Comparison of ENCODE assay signal across 15 cellular contexts in the genomic region with DNA sequence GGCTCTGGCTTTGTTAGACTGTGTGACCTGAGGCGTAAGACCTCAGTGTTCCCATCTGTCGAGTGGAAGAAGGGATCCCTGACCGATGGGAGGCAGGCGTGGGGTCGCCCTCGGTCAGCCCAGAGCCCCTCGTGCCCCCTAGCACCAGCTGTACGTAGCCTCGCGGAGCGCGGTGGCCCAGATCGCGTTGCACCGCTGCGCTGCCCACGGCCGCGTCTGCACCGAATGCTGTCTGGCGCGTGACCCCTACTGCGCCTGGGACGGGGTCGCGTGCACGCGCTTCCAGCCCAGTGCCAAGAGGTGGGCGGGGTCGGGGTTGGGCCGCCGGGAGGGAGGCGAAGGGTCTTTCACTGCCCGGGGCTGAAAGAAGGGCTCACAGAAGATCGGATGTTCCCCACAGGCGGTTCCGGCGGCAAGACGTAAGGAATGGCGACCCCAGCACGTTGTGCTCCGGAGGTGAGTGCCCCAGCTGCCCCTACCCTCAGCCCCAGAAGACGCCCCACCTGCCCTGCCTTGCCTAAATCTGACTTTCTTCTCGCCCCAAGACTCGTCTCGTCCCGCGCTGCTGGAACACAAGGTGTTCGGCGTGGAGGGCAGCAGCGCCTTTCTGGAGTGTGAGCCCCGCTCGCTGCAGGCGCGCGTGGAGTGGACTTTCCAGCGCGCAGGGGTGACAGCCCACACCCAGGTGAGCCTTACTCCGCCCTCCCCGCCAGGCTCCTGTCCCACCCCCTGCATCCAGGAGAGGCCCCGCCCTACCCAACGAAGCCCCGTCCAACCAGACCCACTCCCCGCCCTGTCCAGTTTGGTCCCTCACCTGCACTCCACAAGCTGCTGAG. TPM values are rescaled to one million over a fixed set of nuclear protein-coding genes. Genes with fewer than 3 reads are reported as not detected.
A peak's percentile ranks its signal among the peaks of the same experiment; 100 is the strongest.
DNase-seq lines count a peak whose midpoint lies in the region; ATAC-seq, FAIRE-seq and TF ChIP-seq lines count a peak whose summit lies in the region.
"Had no signal": no experiment of that assay in that cellular context is flagged by ENCODE, and none has a peak within 500 bp of the region (broad histone marks: within the 10 kb centered on the region; RNA-seq: fewer than 3 reads in every experiment).

No MANE protein-coding gene starts in this region.

- TF ChIP-seq CTCF in HepG2 (CRISPR knock-in tag; IDR thresholded peaks at IDR 0.05) (no peak), right lobe of liver (IDR thresholded peaks at IDR 0.05) (no peak), tibial nerve (IDR thresholded peaks at IDR 0.05) (no peak)

- H3K27me3 ChIP-seq in HepG2 (ENCODE audit: control insufficient read depth in 1 of 2, insufficient read depth in 2 of 2, low read length in 2 of 2) (no peaks in the 10 kb centered on the region; a peak in 1 of 5 replicates), right lobe of liver (no peaks in the 10 kb centered on the region), tibial nerve (peaks cover 0 to 15% of the 10 kb centered on the region in 2 donors)

- H3K27ac ChIP-seq in HepG2 (ENCODE audit: extremely low read length, insufficient read depth, low read length), result no peak overlapping the region
- H3K27ac ChIP-seq in right lobe of liver, result no peak overlapping the region
- peak overlapping the region; percentile 66 for H3K27ac ChIP-seq in angular gyrus (ENCODE audit: low read depth, low read length)
- peak overlapping the region; percentile 67 to 98 (median 84) for H3K27ac ChIP-seq in tibial nerve

- DNase-seq in HepG2 (ENCODE audit: low spot score) (no peak), right lobe of liver (no peak), left kidney (ENCODE audit: low read depth, low spot score) (peak; percentile 67), tibial nerve (ENCODE audit: low spot score in 2 of 2) (no peak), DMS153 treated with DMSO at 0.1 percent for 48 hours (lab: John Stamatoyannopoulos, UW; ENCODE audit: unreplicated experiment) (no peak), Right ventricle myocardium inferior (ENCODE audit: missing footprints) (no peak), NCI-H2196 (lab: John Stamatoyannopoulos, UW; ENCODE audit: unreplicated experiment) (no peak)
- DNase-seq: activated CD4-positive, CD25-positive, alpha-beta regulatory T cell treated with anti-CD3 and anti-CD28 coated beads, Interleukin-2, amount 50 U/mL, for 72 hours; NCI-H1048 had no signal

- no peak overlapping the region for H3K4me2 ChIP-seq in HepG2 (ENCODE audit: low read depth, low read length)

- H3K4me1 ChIP-seq in HepG2 (ENCODE audit: insufficient read depth, low read length) (peaks cover 59% of the 10 kb centered on the region), right lobe of liver (peaks cover 0 to 31% (median 5%) of the 10 kb centered on the region in 4 donors), tibial nerve (peaks cover 0 to 82% (median 51%) of the 10 kb centered on the region in 4 donors)

- 98% methylated on average over 51 of the region's 64 CpGs for WGBS in HepG2 (ENCODE audit: low lambda C conversion rate)
- no CpG with 5 or more reads among the region's 64 CpGs for WGBS in right lobe of liver (ENCODE audit: insufficient coverage, low coverage, low lambda C conversion rate, missing lambda C conversion rate)
- WGBS in tibial nerve, 2 donors, result 25 to 40% methylated on average over 35 to 61 of the region's 64 CpGs

- peaks cover 14 to 30% of the 10 kb centered on the region in 2 experiments for H3K36me3 ChIP-seq in HepG2 (replicated peaks in 1 of 2; ENCODE audit: control insufficient read depth in 1 of 2, insufficient read depth in 2 of 2, low read length in 2 of 2)
- H3K36me3 ChIP-seq in right lobe of liver, result no peaks in the 10 kb centered on the region
- peaks cover 0 to 19% (median 0%) of the 10 kb centered on the region in 3 donors for H3K36me3 ChIP-seq in tibial nerve

- FAIRE-seq in HepG2 (lab: Jason Lieb, UNC), result no peak
- FAIRE-seq: colon, GM19239, H54, islet of Langerhans had no signal

- TF ChIP-seq EP300 in HepG2 (IDR thresholded peaks at IDR 0.05; ENCODE audit: low read depth in 2 of 2, low read length in 2 of 2) (no peak), HepG2 (CRISPR knock-in tag; IDR thresholded peaks at IDR 0.05; ENCODE audit: borderline replicate concordance) (no peak), tibial nerve (IDR thresholded peaks at IDR 0.05) (peak in 1 of 2 donors; percentile 29)

- H3K4me3 ChIP-seq in HepG2 (replicated peaks in 1 of 3; ENCODE audit: insufficient read depth in 1 of 3, low read depth in 2 of 3, low read length in 3 of 3) (no peak overlapping the region), right lobe of liver (no peak overlapping the region), tibial nerve (no peak overlapping the region)

- H4K20me1 ChIP-seq in HepG2 (ENCODE audit: insufficient read depth, low read length), result no peaks in the 10 kb centered on the region; the same call in 1 of the 2 replicates

- BruUV-seq in HepG2 (replicated peaks; lab: Mats Ljungman, UMichigan), result no TSS peak

- H3K79me2 ChIP-seq in HepG2 (ENCODE audit: insufficient read depth, low read length), result peaks cover 20% of the 10 kb centered on the region

- CTCF ChIA-PET in HepG2 (lab: Yijun Ruan, JAX; ENCODE audit: low intra/inter-chr PET ratio, low total read pairs), result interaction anchor here (1.9 to 6.4 kb wide), 3 partner anchors 16 to 49 kb away, joined by 10 to 81 read pairs (median 63); no protein-coding TSS in a partner anchor

- in situ Hi-C loops in HepG2 (cut with HindIII; ENCODE audit: extremely low pct_ligation_motif_present, low pct_unique_long_range_greater_than_20kb), result loop anchor here (10.0 kb wide), 1 partner anchor 81 kb away; the partner anchor contains the start of gene GNAT1

- POLR2A ChIA-PET in HepG2 (lab: Yijun Ruan, JAX), result interaction anchor here (0.8 to 1.7 kb wide), 3 partner anchors 10 to 15 kb away, joined by 3 to 7 read pairs (median 4); no protein-coding TSS in a partner anchor

- TF ChIP-seq POLR2A in HepG2 (IDR thresholded peaks at IDR 0.05; ENCODE audit: insufficient read depth in 1 of 2, low read depth in 2 of 2, low read length in 2 of 2) (no peak), right lobe of liver (IDR thresholded peaks at IDR 0.05) (no peak), tibial nerve (IDR thresholded peaks at IDR 0.05) (no peak)

- H3K9ac ChIP-seq in HepG2 (ENCODE audit: insufficient read depth, low read depth, low read length), result no peak overlapping the region

- H3K9me3 ChIP-seq in HepG2 (ENCODE audit: low read length) (no peaks in the 10 kb centered on the region), right lobe of liver (no peaks in the 10 kb centered on the region), tibial nerve (no peaks in the 10 kb centered on the region)

- no peak for TF ChIP-seq RAD21 in HepG2 (CRISPR knock-in tag; IDR thresholded peaks at IDR 0.05)

- intact Hi-C loops in HepG2 (cut with micrococcal nuclease; ENCODE audit: unreplicated experiment), result no loop called here
- intact Hi-C loops in right lobe of liver (cut with DNase I), result loop anchor here (5.0 kb wide), 2 partner anchors 52 to 83 kb away; partner anchors contain the start of genes GNAT1 (in 1 of the 2) and TUSC2 (in 1 of the 2)
- intact Hi-C loops in Right ventricle myocardium inferior (cut with DNase I), result loop anchor here (2.0 kb wide), 1 partner anchor 49 kb away; no protein-coding TSS in a partner anchor

- H2AFZ ChIP-seq in HepG2 (ENCODE audit: low read length), result no peak overlapping the region

- ATAC-seq in HepG2 (no peak), right lobe of liver (no peak), Right ventricle myocardium inferior (no peak)

RNA-seq across cellular contexts. Expression of gene LSMEM2, which starts 3.5 kb away (rescaled TPM):
- total RNA-seq in HepG2 (2016; rRNA removed; fragmentation: Illumina TruSeq; extraction: Trizol) (0.07 TPM in 1 of 2 replicates, not detected in the other), right lobe of liver (not detected), tibial nerve (1 to 10 TPM; 2.0 to 3.1 (median 2.5) TPM), Right ventricle myocardium inferior (29.8 TPM)
- total RNA-seq in HepG2 (2016; cell fraction: cytosol; rRNA removed; fragmentation: Illumina TruSeq; extraction: Trizol; ENCODE audit: low read depth), result not detected in 2 replicates
- 0.06 TPM in 1 of 2 replicates, not detected in the other for total RNA-seq in HepG2 (2016; cell fraction: insoluble cytoplasmic fraction; rRNA removed; fragmentation: Illumina TruSeq; extraction: Trizol)
- not detected in 2 replicates for total RNA-seq in HepG2 (2016; cell fraction: membrane; rRNA removed; fragmentation: Illumina TruSeq; extraction: Trizol)
- 0.25 TPM in 1 of 2 replicates, not detected in the other for total RNA-seq in HepG2 (2016; cell fraction: nucleus; rRNA removed; fragmentation: Illumina TruSeq; extraction: Trizol)
- 0.41 and 0.44 TPM in 2 replicates for polyA plus RNA-seq in HepG2 (2011; rRNA removed)
- 0.08 and 0.15 TPM in 2 replicates for polyA plus RNA-seq in HepG2 (2011; cell fraction: cytosol; rRNA removed)
- polyA plus RNA-seq in HepG2 (2011; cell fraction: nucleus; rRNA removed), result 1.3 and 2.1 TPM in 2 replicates
- polyA plus RNA-seq in HepG2 (2012), result 0.17 and 0.37 TPM in 2 replicates
- polyA plus RNA-seq in HepG2 (2016; cell fraction: cytosol; fragmentation: Illumina TruSeq; extraction: Trizol; ENCODE audit: low read depth), result not detected in 2 replicates
- not detected in 2 replicates for polyA plus RNA-seq in HepG2 (2016; cell fraction: insoluble cytoplasmic fraction; fragmentation: Illumina TruSeq; extraction: Trizol; ENCODE audit: low read depth)
- polyA plus RNA-seq in HepG2 (2016; cell fraction: membrane; fragmentation: Illumina TruSeq; extraction: Trizol; ENCODE audit: low read depth), result not detected in 2 replicates
- 0.42 TPM in 1 of 2 replicates, not detected in the other for polyA plus RNA-seq in HepG2 (2016; cell fraction: nucleus; fragmentation: Illumina TruSeq; extraction: Trizol; ENCODE audit: insufficient read depth, low read depth)
- 0.09 and 0.34 TPM in 2 replicates for polyA minus RNA-seq in HepG2 (2011; rRNA and poly(A)+ RNA removed; ENCODE audit: low replicate concordance)
- not detected in 2 replicates for polyA minus RNA-seq in HepG2 (2011; cell fraction: cytosol; rRNA and poly(A)+ RNA removed)
- 0.90 TPM in 1 of 2 replicates, not detected in the other for polyA minus RNA-seq in HepG2 (2011; cell fraction: nucleus; rRNA and poly(A)+ RNA removed)
- total RNA-seq: HT1080 had no signal

RNA-seq across cellular contexts. Expression of gene SEMA3B, which starts 6.4 kb away (rescaled TPM):
- total RNA-seq in HepG2 (2016; rRNA removed; fragmentation: Illumina TruSeq; extraction: Trizol) (25.6 and 93.2 TPM in 2 replicates), right lobe of liver (1 to 10 TPM; 1.7 to 4.5 (median 2.6) TPM), tibial nerve (100 to 1,000 TPM; 251 to 334 (median 261) TPM), Right ventricle myocardium inferior (19.8 TPM)
- 12.3 and 13.3 TPM in 2 replicates for total RNA-seq in HepG2 (2016; cell fraction: cytosol; rRNA removed; fragmentation: Illumina TruSeq; extraction: Trizol; ENCODE audit: low read depth)
- 23.5 and 94.1 TPM in 2 replicates for total RNA-seq in HepG2 (2016; cell fraction: insoluble cytoplasmic fraction; rRNA removed; fragmentation: Illumina TruSeq; extraction: Trizol)
- 18.0 and 19.0 TPM in 2 replicates for total RNA-seq in HepG2 (2016; cell fraction: membrane; rRNA removed; fragmentation: Illumina TruSeq; extraction: Trizol)
- total RNA-seq in HepG2 (2016; cell fraction: nucleus; rRNA removed; fragmentation: Illumina TruSeq; extraction: Trizol), result 106 and 120 TPM in 2 replicates
- polyA plus RNA-seq in HepG2 (2011; rRNA removed), result 158 and 173 TPM in 2 replicates
- 99.8 and 199 TPM in 2 replicates for polyA plus RNA-seq in HepG2 (2011; cell fraction: cytosol; rRNA removed)
- 824 and 1,487 TPM in 2 replicates for polyA plus RNA-seq in HepG2 (2011; cell fraction: nucleus; rRNA removed)
- polyA plus RNA-seq in HepG2 (2012), result 48.8 and 75.5 TPM in 2 replicates
- 10.5 and 10.8 TPM in 2 replicates for polyA plus RNA-seq in HepG2 (2016; cell fraction: cytosol; fragmentation: Illumina TruSeq; extraction: Trizol; ENCODE audit: low read depth)
- 26.4 and 37.1 TPM in 2 replicates for polyA plus RNA-seq in HepG2 (2016; cell fraction: insoluble cytoplasmic fraction; fragmentation: Illumina TruSeq; extraction: Trizol; ENCODE audit: low read depth)
- polyA plus RNA-seq in HepG2 (2016; cell fraction: membrane; fragmentation: Illumina TruSeq; extraction: Trizol; ENCODE audit: low read depth), result 15.3 and 17.6 TPM in 2 replicates
- 390 and 409 TPM in 2 replicates for polyA plus RNA-seq in HepG2 (2016; cell fraction: nucleus; fragmentation: Illumina TruSeq; extraction: Trizol; ENCODE audit: insufficient read depth, low read depth)
- 84.6 and 160 TPM in 2 replicates for polyA minus RNA-seq in HepG2 (2011; rRNA and poly(A)+ RNA removed; ENCODE audit: low replicate concordance)
- polyA minus RNA-seq in HepG2 (2011; cell fraction: cytosol; rRNA and poly(A)+ RNA removed), result 55.4 and 70.0 TPM in 2 replicates
- polyA minus RNA-seq in HepG2 (2011; cell fraction: nucleus; rRNA and poly(A)+ RNA removed), result 81.1 and 108 TPM in 2 replicates

RNA-seq across cellular contexts. Expression of gene IFRD2, which starts 16.9 kb away (rescaled TPM):
- total RNA-seq in HepG2 (2016; rRNA removed; fragmentation: Illumina TruSeq; extraction: Trizol) (81.4 and 96.1 TPM in 2 replicates), right lobe of liver (10 to 100 TPM; 40.8 to 71.0 (median 56.3) TPM), tibial nerve (100 to 1,000 TPM in 1 of 4 donors, 10 to 100 TPM in 3; 42.0 to 129 (median 56.2) TPM), Right ventricle myocardium inferior (69.4 TPM)
- total RNA-seq in HepG2 (2016; cell fraction: cytosol; rRNA removed; fragmentation: Illumina TruSeq; extraction: Trizol; ENCODE audit: low read depth), result 66.4 and 85.9 TPM in 2 replicates
- 79.0 and 101 TPM in 2 replicates for total RNA-seq in HepG2 (2016; cell fraction: insoluble cytoplasmic fraction; rRNA removed; fragmentation: Illumina TruSeq; extraction: Trizol)
- 126 and 147 TPM in 2 replicates for total RNA-seq in HepG2 (2016; cell fraction: membrane; rRNA removed; fragmentation: Illumina TruSeq; extraction: Trizol)
- total RNA-seq in HepG2 (2016; cell fraction: nucleus; rRNA removed; fragmentation: Illumina TruSeq; extraction: Trizol), result 83.9 and 92.3 TPM in 2 replicates
- polyA plus RNA-seq in HepG2 (2011; rRNA removed), result 32.8 and 43.1 TPM in 2 replicates
- polyA plus RNA-seq in HepG2 (2011; cell fraction: cytosol; rRNA removed), result 29.8 and 39.8 TPM in 2 replicates
- polyA plus RNA-seq in HepG2 (2011; cell fraction: nucleus; rRNA removed), result 174 and 179 TPM in 2 replicates
- 38.5 and 48.9 TPM in 2 replicates for polyA plus RNA-seq in HepG2 (2012)
- polyA plus RNA-seq in HepG2 (2016; cell fraction: cytosol; fragmentation: Illumina TruSeq; extraction: Trizol; ENCODE audit: low read depth), result 54.5 and 72.4 TPM in 2 replicates
- 62.4 and 77.5 TPM in 2 replicates for polyA plus RNA-seq in HepG2 (2016; cell fraction: insoluble cytoplasmic fraction; fragmentation: Illumina TruSeq; extraction: Trizol; ENCODE audit: low read depth)
- polyA plus RNA-seq in HepG2 (2016; cell fraction: membrane; fragmentation: Illumina TruSeq; extraction: Trizol; ENCODE audit: low read depth), result 89.6 and 91.5 TPM in 2 replicates
- polyA plus RNA-seq in HepG2 (2016; cell fraction: nucleus; fragmentation: Illumina TruSeq; extraction: Trizol; ENCODE audit: insufficient read depth, low read depth), result 124 and 130 TPM in 2 replicates
- 61.7 and 107 TPM in 2 replicates for polyA minus RNA-seq in HepG2 (2011; rRNA and poly(A)+ RNA removed; ENCODE audit: low replicate concordance)
- 15.9 and 21.4 TPM in 2 replicates for polyA minus RNA-seq in HepG2 (2011; cell fraction: cytosol; rRNA and poly(A)+ RNA removed)
- polyA minus RNA-seq in HepG2 (2011; cell fraction: nucleus; rRNA and poly(A)+ RNA removed), result 46.6 and 52.5 TPM in 2 replicates

RNA-seq across cellular contexts. Expression of gene HYAL3, which starts 23.8 kb away (rescaled TPM):
- total RNA-seq in HepG2 (2016; rRNA removed; fragmentation: Illumina TruSeq; extraction: Trizol) (5.5 and 5.9 TPM in 2 replicates), right lobe of liver (1 to 10 TPM; 1.8 to 7.5 (median 3.1) TPM), tibial nerve (10 to 100 TPM in 1 of 4 donors, 1 to 10 TPM in 3; 1.2 to 17.9 (median 1.8) TPM), Right ventricle myocardium inferior (1.4 TPM)
- total RNA-seq in HepG2 (2016; cell fraction: cytosol; rRNA removed; fragmentation: Illumina TruSeq; extraction: Trizol; ENCODE audit: low read depth), result 3.1 and 4.0 TPM in 2 replicates
- 4.8 and 6.5 TPM in 2 replicates for total RNA-seq in HepG2 (2016; cell fraction: insoluble cytoplasmic fraction; rRNA removed; fragmentation: Illumina TruSeq; extraction: Trizol)
- 4.7 and 5.3 TPM in 2 replicates for total RNA-seq in HepG2 (2016; cell fraction: membrane; rRNA removed; fragmentation: Illumina TruSeq; extraction: Trizol)
- 4.6 and 5.5 TPM in 2 replicates for total RNA-seq in HepG2 (2016; cell fraction: nucleus; rRNA removed; fragmentation: Illumina TruSeq; extraction: Trizol)
- polyA plus RNA-seq in HepG2 (2011; rRNA removed), result 10.4 and 12.9 TPM in 2 replicates
- 10.7 and 17.4 TPM in 2 replicates for polyA plus RNA-seq in HepG2 (2011; cell fraction: cytosol; rRNA removed)
- 24.5 and 24.6 TPM in 2 replicates for polyA plus RNA-seq in HepG2 (2011; cell fraction: nucleus; rRNA removed)
- 2.2 and 2.5 TPM in 2 replicates for polyA plus RNA-seq in HepG2 (2012)
- 2.8 and 4.1 TPM in 2 replicates for polyA plus RNA-seq in HepG2 (2016; cell fraction: cytosol; fragmentation: Illumina TruSeq; extraction: Trizol; ENCODE audit: low read depth)
- 6.1 and 9.3 TPM in 2 replicates for polyA plus RNA-seq in HepG2 (2016; cell fraction: insoluble cytoplasmic fraction; fragmentation: Illumina TruSeq; extraction: Trizol; ENCODE audit: low read depth)
- 6.6 and 7.3 TPM in 2 replicates for polyA plus RNA-seq in HepG2 (2016; cell fraction: membrane; fragmentation: Illumina TruSeq; extraction: Trizol; ENCODE audit: low read depth)
- polyA plus RNA-seq in HepG2 (2016; cell fraction: nucleus; fragmentation: Illumina TruSeq; extraction: Trizol; ENCODE audit: insufficient read depth, low read depth), result 9.7 and 11.4 TPM in 2 replicates
- 24.0 and 60.6 TPM in 2 replicates for polyA minus RNA-seq in HepG2 (2011; rRNA and poly(A)+ RNA removed; ENCODE audit: low replicate concordance)
- 5.2 and 5.5 TPM in 2 replicates for polyA minus RNA-seq in HepG2 (2011; cell fraction: cytosol; rRNA and poly(A)+ RNA removed)
- 5.8 and 7.0 TPM in 2 replicates for polyA minus RNA-seq in HepG2 (2011; cell fraction: nucleus; rRNA and poly(A)+ RNA removed)

RNA-seq across cellular contexts. Expression of gene NAA80, which starts 23.8 kb away (rescaled TPM):
- total RNA-seq in HepG2 (2016; rRNA removed; fragmentation: Illumina TruSeq; extraction: Trizol) (1.5 and 3.4 TPM in 2 replicates), right lobe of liver (1 to 10 TPM; 2.5 to 6.2 (median 3.5) TPM), tibial nerve (10 to 100 TPM; 12.6 to 24.3 (median 15.9) TPM), Right ventricle myocardium inferior (5.8 TPM)
- 1.2 and 1.4 TPM in 2 replicates for total RNA-seq in HepG2 (2016; cell fraction: cytosol; rRNA removed; fragmentation: Illumina TruSeq; extraction: Trizol; ENCODE audit: low read depth)
- total RNA-seq in HepG2 (2016; cell fraction: insoluble cytoplasmic fraction; rRNA removed; fragmentation: Illumina TruSeq; extraction: Trizol), result 1.9 and 4.5 TPM in 2 replicates
- 1.7 and 3.0 TPM in 2 replicates for total RNA-seq in HepG2 (2016; cell fraction: membrane; rRNA removed; fragmentation: Illumina TruSeq; extraction: Trizol)
- 6.5 and 6.8 TPM in 2 replicates for total RNA-seq in HepG2 (2016; cell fraction: nucleus; rRNA removed; fragmentation: Illumina TruSeq; extraction: Trizol)
- polyA plus RNA-seq in HepG2 (2011; rRNA removed), result 8.7 and 13.1 TPM in 2 replicates
- 3.4 and 5.0 TPM in 2 replicates for polyA plus RNA-seq in HepG2 (2011; cell fraction: cytosol; rRNA removed)
- polyA plus RNA-seq in HepG2 (2011; cell fraction: nucleus; rRNA removed), result 46.7 and 51.7 TPM in 2 replicates
- 5.2 and 6.1 TPM in 2 replicates for polyA plus RNA-seq in HepG2 (2012)
- 2.4 and 3.7 TPM in 2 replicates for polyA plus RNA-seq in HepG2 (2016; cell fraction: cytosol; fragmentation: Illumina TruSeq; extraction: Trizol; ENCODE audit: low read depth)
- 4.3 and 5.4 TPM in 2 replicates for polyA plus RNA-seq in HepG2 (2016; cell fraction: insoluble cytoplasmic fraction; fragmentation: Illumina TruSeq; extraction: Trizol; ENCODE audit: low read depth)
- polyA plus RNA-seq in HepG2 (2016; cell fraction: membrane; fragmentation: Illumina TruSeq; extraction: Trizol; ENCODE audit: low read depth), result 5.1 and 5.3 TPM in 2 replicates
- polyA plus RNA-seq in HepG2 (2016; cell fraction: nucleus; fragmentation: Illumina TruSeq; extraction: Trizol; ENCODE audit: insufficient read depth, low read depth), result 23.1 and 24.6 TPM in 2 replicates
- polyA minus RNA-seq in HepG2 (2011; rRNA and poly(A)+ RNA removed; ENCODE audit: low replicate concordance), result 20.9 and 56.7 TPM in 2 replicates
- 2.0 and 2.9 TPM in 2 replicates for polyA minus RNA-seq in HepG2 (2011; cell fraction: cytosol; rRNA and poly(A)+ RNA removed)
- polyA minus RNA-seq in HepG2 (2011; cell fraction: nucleus; rRNA and poly(A)+ RNA removed), result 15.7 and 16.0 TPM in 2 replicates

Comparison
In these comparisons a context has a peak if more than half of its experiments do, and no peak if none do; other contexts are left out.
1. H3K27ac ChIP-seq: peak in angular gyrus (single experiment) and tibial nerve (4 of 4); none in HepG2 (single experiment) and right lobe of liver (0 of 3).